ENCODE assay signal across 8 cellular contexts in the genomic region with DNA sequence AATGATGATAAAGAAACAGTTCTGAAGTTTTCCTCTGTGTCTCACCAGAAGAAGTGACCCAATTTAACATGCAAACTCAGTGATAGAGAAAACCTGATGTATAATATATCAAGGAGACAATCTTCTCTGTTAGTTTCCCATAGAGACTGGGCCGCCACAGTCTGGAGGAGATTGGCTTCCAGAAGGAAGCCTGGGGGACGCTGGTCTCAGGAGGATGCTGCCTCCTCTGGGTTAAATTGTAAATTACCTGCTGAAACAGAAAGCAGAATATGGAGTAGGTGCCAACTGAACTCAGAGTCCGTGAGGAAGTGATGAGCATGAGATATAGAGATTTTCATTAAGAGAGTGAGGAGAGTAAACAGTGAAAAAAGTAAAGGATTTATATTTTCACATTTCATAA. TPM values are rescaled to one million over a fixed set of nuclear protein-coding genes. Genes with fewer than 3 reads are reported as not detected.
DNase-seq lines count a peak whose midpoint lies in the region; ATAC-seq and TF ChIP-seq lines count a peak whose summit lies in the region.

No MANE protein-coding gene starts in this region.

- H3K4me3 ChIP-seq in DND-41 (ENCODE audit: low read depth in 1 of 2, low read length in 2 of 2): no peak overlapping the region
- no peak overlapping the region for H3K4me3 ChIP-seq in gastroesophageal sphincter
- no peak overlapping the region for H3K4me3 ChIP-seq in H7 (ENCODE audit: insufficient read depth, low read depth, low read length)

- no peaks in the 10 kb centered on the region for H3K36me3 ChIP-seq in DND-41 (ENCODE audit: insufficient read depth, low read length)
- no peaks in the 10 kb centered on the region for H3K36me3 ChIP-seq in gastroesophageal sphincter
- no peaks in the 10 kb centered on the region for H3K36me3 ChIP-seq in H7 (replicated peaks; ENCODE audit: control insufficient read depth, insufficient read depth, low read length)

- peak; percentile 19 for DNase-seq in DND-41
- no peak for DNase-seq in activated B cell treated with CpG ODN at 0.5 μM for 24 hours
- no peak for DNase-seq in NCI-H2081 (lab: John Stamatoyannopoulos, UW)
- no peak for DNase-seq in H7
- DNase-seq in DMS114 treated with DMSO at 0.1 percent for 48 hours (lab: John Stamatoyannopoulos, UW; ENCODE audit: unreplicated experiment): no peak

- no peak for TF ChIP-seq EP300 in gastroesophageal sphincter (IDR thresholded peaks at IDR 0.05)

- no peak overlapping the region for H3K27ac Mint-ChIP-seq in activated B cell treated with CpG ODN at 0.5 μM for 24 hours

- H3K36me3 Mint-ChIP-seq in activated B cell treated with CpG ODN at 0.5 μM for 24 hours (ENCODE audit: low read depth): peaks cover 1% of the 10 kb centered on the region

- intact Hi-C loops in activated B cell treated with CpG ODN at 0.5 μM for 24 hours (cut with micrococcal nuclease): loop anchor here (1.0 kb wide), 3 partner anchors 65 to 283 kb away; no protein-coding TSS in a partner anchor

- TF ChIP-seq POLR2A in gastroesophageal sphincter (IDR thresholded peaks at IDR 0.05): no peak

- ATAC-seq in DND-41 (ENCODE audit: insufficient read depth, low read depth) (peak; percentile 76), GM19043 (IDR thresholded peaks at IDR 0.05; ENCODE audit: low read depth, unreplicated experiment) (peak; percentile 84), HG03097 (IDR thresholded peaks at IDR 0.05; ENCODE audit: low FRiP score, unreplicated experiment) (peak; percentile 77), activated B cell treated with CpG ODN at 0.5 μM for 24 hours (ENCODE audit: low read depth) (peak; percentile 36), gastroesophageal sphincter (no peak)

- H3K4me2 ChIP-seq in DND-41 (ENCODE audit: insufficient read depth, low read length): no peak overlapping the region

- WGBS in gastroesophageal sphincter (ENCODE audit: low coverage in 1 of 2), 2 donors: 32 to 42% methylated on average over 3 of the region's 3 CpGs

- H3K79me2 ChIP-seq in DND-41 (ENCODE audit: insufficient read depth, low read length): no peaks in the 10 kb centered on the region

- no peaks in the 10 kb centered on the region for H3K4me1 ChIP-seq in DND-41 (ENCODE audit: insufficient read depth, low read length)
- H3K4me1 ChIP-seq in gastroesophageal sphincter: no peaks in the 10 kb centered on the region

- H2AFZ ChIP-seq in DND-41 (ENCODE audit: low read depth, low read length): no peak overlapping the region

- H3K27me3 ChIP-seq in DND-41 (ENCODE audit: insufficient read depth, low read length, poor library complexity) (no peaks in the 10 kb centered on the region), gastroesophageal sphincter (peaks cover 5% of the 10 kb centered on the region), H7 (ENCODE audit: control insufficient read depth, insufficient read depth, low read length) (no peaks in the 10 kb centered on the region)

- peaks cover 3% of the 10 kb centered on the region for H3K27me3 Mint-ChIP-seq in activated B cell treated with CpG ODN at 0.5 μM for 24 hours

- CTCF ChIA-PET in activated B cell treated with CpG ODN at 0.5 μM for 24 hours (lab: Charles Lee): interaction anchor here (0.6 to 5.9 kb wide), 7 partner anchors 10 to 282 kb away, joined by 3 to 67 read pairs (median 4); no protein-coding TSS in a partner anchor

- H3K9ac ChIP-seq in DND-41 (ENCODE audit: low read depth, low read length): no peak overlapping the region

- peak overlapping the region; percentile 2 for H3K4me3 Mint-ChIP-seq in activated B cell treated with CpG ODN at 0.5 μM for 24 hours

- H3K4me1 Mint-ChIP-seq in activated B cell treated with CpG ODN at 0.5 μM for 24 hours: peaks cover 37% of the 10 kb centered on the region

- peaks cover 8% of the 10 kb centered on the region for H3K9me3 Mint-ChIP-seq in activated B cell treated with CpG ODN at 0.5 μM for 24 hours

- no peak overlapping the region for H3K27ac ChIP-seq in DND-41 (ENCODE audit: low read length)
- no peak overlapping the region for H3K27ac ChIP-seq in gastroesophageal sphincter

- POLR2A ChIA-PET in activated B cell treated with CpG ODN at 0.5 μM for 24 hours (lab: Charles Lee): interaction anchor here (0.6 to 3.4 kb wide), 2 partner anchors 64 to 119 kb away, joined by 3 to 22 read pairs; no protein-coding TSS in a partner anchor

- H4K20me1 ChIP-seq in DND-41 (ENCODE audit: insufficient read depth, low read length): no peaks in the 10 kb centered on the region

- H3K9me3 ChIP-seq in DND-41 (ENCODE audit: insufficient read depth, low read length, severe bottlenecking) (no peaks in the 10 kb centered on the region), gastroesophageal sphincter (peaks cover 0 to 17% (median 0%) of the 10 kb centered on the region in 3 donors)

- peak; percentile 59 for TF ChIP-seq CTCF in DND-41 (IDR thresholded peaks at IDR 0.05; ENCODE audit: borderline replicate concordance, extremely low read depth, low read length, poor library complexity, severe bottlenecking)
- no peak for TF ChIP-seq CTCF in activated B cell treated with CpG ODN at 0.5 μM for 24 hours (IDR thresholded peaks at IDR 0.05)
- TF ChIP-seq CTCF in gastroesophageal sphincter (IDR thresholded peaks at IDR 0.05): no peak

RNA-seq across cellular contexts. Expression of a gene that starts 15.8 kb away (rescaled TPM):
- total RNA-seq in activated B cell treated with CpG ODN at 0.5 μM for 24 hours (not detected in 2 replicates), gastroesophageal sphincter (not detected)
- total RNA-seq in H7 (2014; rRNA removed; shearing (Covaris generic)): not detected in 2 replicates

RNA-seq across cellular contexts. Expression of a gene that starts 31.5 kb away (rescaled TPM):
- total RNA-seq in activated B cell treated with CpG ODN at 0.5 μM for 24 hours: 0.22 TPM in 1 of 2 replicates, not detected in the other
- not detected for total RNA-seq in gastroesophageal sphincter
- total RNA-seq in H7 (2014; rRNA removed; shearing (Covaris generic)): not detected in 2 replicates

RNA-seq across cellular contexts. Expression of a gene that starts 41.7 kb away (rescaled TPM):
- 0.29 and 1.6 TPM in 2 replicates for total RNA-seq in activated B cell treated with CpG ODN at 0.5 μM for 24 hours
- total RNA-seq in gastroesophageal sphincter: not detected
- total RNA-seq in H7 (2014; rRNA removed; shearing (Covaris generic)): not detected in 2 replicates

RNA-seq across cellular contexts. Expression of a gene that starts 51.9 kb away (rescaled TPM):
- total RNA-seq in activated B cell treated with CpG ODN at 0.5 μM for 24 hours: 1.7 and 4.3 TPM in 2 replicates
- not detected for total RNA-seq in gastroesophageal sphincter
- total RNA-seq in H7 (2014; rRNA removed; shearing (Covaris generic)): not detected in 2 replicates
